Comparison of ENCODE assay signal across 1 cellular context in the genomic region with DNA sequence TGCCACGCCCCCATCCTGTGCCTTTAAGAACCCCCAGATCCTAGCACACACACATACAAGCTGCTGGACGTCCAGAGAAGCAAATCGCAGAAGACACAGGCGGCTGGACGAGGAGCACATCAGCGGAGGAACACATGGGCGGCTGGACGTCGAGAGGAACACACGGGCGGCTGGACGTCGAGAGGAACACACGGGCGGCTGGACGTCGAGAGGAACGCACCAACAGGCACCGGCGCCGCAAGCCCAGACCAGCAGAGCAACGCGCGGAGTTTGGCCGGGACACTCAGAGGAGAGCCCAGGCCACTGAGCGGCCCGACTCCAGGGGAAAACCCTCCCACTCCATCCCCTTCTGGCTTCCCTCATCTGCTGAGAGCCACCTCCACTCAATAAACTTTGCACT.
TF ChIP-seq lines count a peak whose summit lies in the region.

No MANE protein-coding gene starts in this region.

TF ChIP-seq in H1, 55 proteins besides CTCF, POLR2A, EP300 and RAD21:
- no peak for TF ChIP-seq JUND (IDR thresholded peaks at IDR 0.05; ENCODE audit: low read length)
- no peak for TF ChIP-seq KDM4A (IDR thresholded peaks at IDR 0.05; ENCODE audit: low read depth, low read length, severe bottlenecking)
- no peak for TF ChIP-seq SIN3A (conservative IDR thresholded peaks at IDR 0.05 in 1 of 2, IDR thresholded peaks at IDR 0.05 in 1 of 2; ENCODE audit: low read depth in 1 of 2, low read length in 2 of 2)
- TF ChIP-seq CHD1 (IDR thresholded peaks at IDR 0.05; ENCODE audit: low read depth, low read length), result no peak
- no peak for TF ChIP-seq GTF2F1 (IDR thresholded peaks at IDR 0.05; ENCODE audit: borderline replicate concordance, low read depth, low read length)
- TF ChIP-seq, protein P1, sequence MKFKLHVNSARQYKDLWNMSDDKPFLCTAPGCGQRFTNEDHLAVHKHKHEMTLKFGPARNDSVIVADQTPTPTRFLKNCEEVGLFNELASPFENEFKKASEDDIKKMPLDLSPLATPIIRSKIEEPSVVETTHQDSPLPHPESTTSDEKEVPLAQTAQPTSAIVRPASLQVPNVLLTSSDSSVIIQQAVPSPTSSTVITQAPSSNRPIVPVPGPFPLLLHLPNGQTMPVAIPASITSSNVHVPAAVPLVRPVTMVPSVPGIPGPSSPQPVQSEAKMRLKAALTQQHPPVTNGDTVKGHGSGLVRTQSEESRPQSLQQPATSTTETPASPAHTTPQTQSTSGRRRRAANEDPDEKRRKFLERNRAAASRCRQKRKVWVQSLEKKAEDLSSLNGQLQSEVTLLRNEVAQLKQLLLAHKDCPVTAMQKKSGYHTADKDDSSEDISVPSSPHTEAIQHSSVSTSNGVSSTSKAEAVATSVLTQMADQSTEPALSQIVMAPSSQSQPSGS (IDR thresholded peaks at IDR 0.05; ENCODE audit: low read length), result no peak
- TF ChIP-seq, protein P2, sequence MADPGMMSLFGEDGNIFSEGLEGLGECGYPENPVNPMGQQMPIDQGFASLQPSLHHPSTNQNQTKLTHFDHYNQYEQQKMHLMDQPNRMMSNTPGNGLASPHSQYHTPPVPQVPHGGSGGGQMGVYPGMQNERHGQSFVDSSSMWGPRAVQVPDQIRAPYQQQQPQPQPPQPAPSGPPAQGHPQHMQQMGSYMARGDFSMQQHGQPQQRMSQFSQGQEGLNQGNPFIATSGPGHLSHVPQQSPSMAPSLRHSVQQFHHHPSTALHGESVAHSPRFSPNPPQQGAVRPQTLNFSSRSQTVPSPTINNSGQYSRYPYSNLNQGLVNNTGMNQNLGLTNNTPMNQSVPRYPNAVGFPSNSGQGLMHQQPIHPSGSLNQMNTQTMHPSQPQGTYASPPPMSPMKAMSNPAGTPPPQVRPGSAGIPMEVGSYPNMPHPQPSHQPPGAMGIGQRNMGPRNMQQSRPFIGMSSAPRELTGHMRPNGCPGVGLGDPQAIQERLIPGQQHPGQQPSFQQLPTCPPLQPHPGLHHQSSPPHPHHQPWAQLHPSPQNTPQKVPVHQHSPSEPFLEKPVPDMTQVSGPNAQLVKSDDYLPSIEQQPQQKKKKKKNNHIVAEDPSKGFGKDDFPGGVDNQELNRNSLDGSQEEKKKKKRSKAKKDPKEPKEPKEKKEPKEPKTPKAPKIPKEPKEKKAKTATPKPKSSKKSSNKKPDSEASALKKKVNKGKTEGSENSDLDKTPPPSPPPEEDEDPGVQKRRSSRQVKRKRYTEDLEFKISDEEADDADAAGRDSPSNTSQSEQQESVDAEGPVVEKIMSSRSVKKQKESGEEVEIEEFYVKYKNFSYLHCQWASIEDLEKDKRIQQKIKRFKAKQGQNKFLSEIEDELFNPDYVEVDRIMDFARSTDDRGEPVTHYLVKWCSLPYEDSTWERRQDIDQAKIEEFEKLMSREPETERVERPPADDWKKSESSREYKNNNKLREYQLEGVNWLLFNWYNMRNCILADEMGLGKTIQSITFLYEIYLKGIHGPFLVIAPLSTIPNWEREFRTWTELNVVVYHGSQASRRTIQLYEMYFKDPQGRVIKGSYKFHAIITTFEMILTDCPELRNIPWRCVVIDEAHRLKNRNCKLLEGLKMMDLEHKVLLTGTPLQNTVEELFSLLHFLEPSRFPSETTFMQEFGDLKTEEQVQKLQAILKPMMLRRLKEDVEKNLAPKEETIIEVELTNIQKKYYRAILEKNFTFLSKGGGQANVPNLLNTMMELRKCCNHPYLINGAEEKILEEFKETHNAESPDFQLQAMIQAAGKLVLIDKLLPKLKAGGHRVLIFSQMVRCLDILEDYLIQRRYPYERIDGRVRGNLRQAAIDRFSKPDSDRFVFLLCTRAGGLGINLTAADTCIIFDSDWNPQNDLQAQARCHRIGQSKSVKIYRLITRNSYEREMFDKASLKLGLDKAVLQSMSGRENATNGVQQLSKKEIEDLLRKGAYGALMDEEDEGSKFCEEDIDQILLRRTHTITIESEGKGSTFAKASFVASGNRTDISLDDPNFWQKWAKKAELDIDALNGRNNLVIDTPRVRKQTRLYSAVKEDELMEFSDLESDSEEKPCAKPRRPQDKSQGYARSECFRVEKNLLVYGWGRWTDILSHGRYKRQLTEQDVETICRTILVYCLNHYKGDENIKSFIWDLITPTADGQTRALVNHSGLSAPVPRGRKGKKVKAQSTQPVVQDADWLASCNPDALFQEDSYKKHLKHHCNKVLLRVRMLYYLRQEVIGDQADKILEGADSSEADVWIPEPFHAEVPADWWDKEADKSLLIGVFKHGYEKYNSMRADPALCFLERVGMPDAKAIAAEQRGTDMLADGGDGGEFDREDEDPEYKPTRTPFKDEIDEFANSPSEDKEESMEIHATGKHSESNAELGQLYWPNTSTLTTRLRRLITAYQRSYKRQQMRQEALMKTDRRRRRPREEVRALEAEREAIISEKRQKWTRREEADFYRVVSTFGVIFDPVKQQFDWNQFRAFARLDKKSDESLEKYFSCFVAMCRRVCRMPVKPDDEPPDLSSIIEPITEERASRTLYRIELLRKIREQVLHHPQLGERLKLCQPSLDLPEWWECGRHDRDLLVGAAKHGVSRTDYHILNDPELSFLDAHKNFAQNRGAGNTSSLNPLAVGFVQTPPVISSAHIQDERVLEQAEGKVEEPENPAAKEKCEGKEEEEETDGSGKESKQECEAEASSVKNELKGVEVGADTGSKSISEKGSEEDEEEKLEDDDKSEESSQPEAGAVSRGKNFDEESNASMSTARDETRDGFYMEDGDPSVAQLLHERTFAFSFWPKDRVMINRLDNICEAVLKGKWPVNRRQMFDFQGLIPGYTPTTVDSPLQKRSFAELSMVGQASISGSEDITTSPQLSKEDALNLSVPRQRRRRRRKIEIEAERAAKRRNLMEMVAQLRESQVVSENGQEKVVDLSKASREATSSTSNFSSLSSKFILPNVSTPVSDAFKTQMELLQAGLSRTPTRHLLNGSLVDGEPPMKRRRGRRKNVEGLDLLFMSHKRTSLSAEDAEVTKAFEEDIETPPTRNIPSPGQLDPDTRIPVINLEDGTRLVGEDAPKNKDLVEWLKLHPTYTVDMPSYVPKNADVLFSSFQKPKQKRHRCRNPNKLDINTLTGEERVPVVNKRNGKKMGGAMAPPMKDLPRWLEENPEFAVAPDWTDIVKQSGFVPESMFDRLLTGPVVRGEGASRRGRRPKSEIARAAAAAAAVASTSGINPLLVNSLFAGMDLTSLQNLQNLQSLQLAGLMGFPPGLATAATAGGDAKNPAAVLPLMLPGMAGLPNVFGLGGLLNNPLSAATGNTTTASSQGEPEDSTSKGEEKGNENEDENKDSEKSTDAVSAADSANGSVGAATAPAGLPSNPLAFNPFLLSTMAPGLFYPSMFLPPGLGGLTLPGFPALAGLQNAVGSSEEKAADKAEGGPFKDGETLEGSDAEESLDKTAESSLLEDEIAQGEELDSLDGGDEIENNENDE (IDR thresholded peaks at IDR 0.05; ENCODE audit: insufficient replicate concordance, low read length), result no peak
- TF ChIP-seq, protein P3, sequence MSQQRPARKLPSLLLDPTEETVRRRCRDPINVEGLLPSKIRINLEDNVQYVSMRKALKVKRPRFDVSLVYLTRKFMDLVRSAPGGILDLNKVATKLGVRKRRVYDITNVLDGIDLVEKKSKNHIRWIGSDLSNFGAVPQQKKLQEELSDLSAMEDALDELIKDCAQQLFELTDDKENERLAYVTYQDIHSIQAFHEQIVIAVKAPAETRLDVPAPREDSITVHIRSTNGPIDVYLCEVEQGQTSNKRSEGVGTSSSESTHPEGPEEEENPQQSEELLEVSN (IDR thresholded peaks at IDR 0.05), result no peak
- no peak for TF ChIP-seq SP2 (IDR thresholded peaks at IDR 0.05; ENCODE audit: low read length)
- TF ChIP-seq ASH2L (IDR thresholded peaks at IDR 0.05; ENCODE audit: low read length), result no peak
- TF ChIP-seq KDM1A (IDR thresholded peaks at IDR 0.05; ENCODE audit: borderline replicate concordance, low read length), result no peak
- TF ChIP-seq CEBPB (IDR thresholded peaks at IDR 0.05; ENCODE audit: low read depth, low read length), result no peak
- no peak for TF ChIP-seq YY1 (IDR thresholded peaks at IDR 0.05; ENCODE audit: low read depth, low read length)
TF ChIP-seq in H1: peak in this region for 0.
